ENCODE assay signal across 19 cellular contexts in genomic region chr1:216919033-216919970, GRCh38.
"Had no signal": no experiment of that assay in that cellular context is flagged by ENCODE, and none has a peak within 500 bp of the region (broad histone marks: within the 10 kb centered on the region; RNA-seq: fewer than 3 reads in every experiment).

No MANE protein-coding gene starts in this region.

- H3K36me3 ChIP-seq: heart left ventricle, right atrium auricular region, stomach, thoracic aorta had no signal

- H3K4me3 ChIP-seq: coronary artery, heart left ventricle, right atrium auricular region, stomach, thoracic aorta had no signal

- H3K9me3 ChIP-seq: heart left ventricle, right atrium auricular region, stomach, thoracic aorta had no signal

- H3K4me1 ChIP-seq: right atrium auricular region, stomach had no signal

- H3K27me3 ChIP-seq: heart left ventricle, right atrium auricular region, stomach had no signal

- ATAC-seq: heart left ventricle; left colon; naive thymus-derived CD4-positive, alpha-beta T cell had no signal

- DNase-seq: effector CD4-positive, alpha-beta T cell; endodermal cell; erythroblast; foreskin melanocyte; heart left ventricle; hippocampal formation; left colon; mesendoderm; naive thymus-derived CD4-positive, alpha-beta T cell; nephron progenitor cell; small intestine; stimulated activated CD4-positive, alpha-beta T cell treated with anti-CD3 and anti-CD28 coated beads, Interleukin-12 subunit alpha, Interleukin-12 subunit beta, amount 100 ng/mL, for 4 hours; stimulated activated naive CD4-positive, alpha-beta T cell; stomach; substantia nigra; trophoblast cell had no signal

- H3K27ac ChIP-seq: coronary artery, heart left ventricle, right atrium auricular region, stomach, thoracic aorta had no signal
